In genomic region chr16:49504023-49504364, GRCh38 we compare ENCODE assay signal across 20 cellular contexts.
A peak's percentile ranks its signal among the peaks of the same experiment; 100 is the strongest.
DNase-seq lines count a peak whose midpoint lies in the region; ATAC-seq and TF ChIP-seq lines count a peak whose summit lies in the region.
"Had no signal": no experiment of that assay in that cellular context is flagged by ENCODE, and none has a peak within 500 bp of the region (broad histone marks: within the 10 kb centered on the region; RNA-seq: fewer than 3 reads in every experiment).

No MANE protein-coding gene starts in this region.

- ATAC-seq in SK-N-SH treated with all-trans-retinoic acid at 6 μM for 48 hours (no peak), GM18502 (IDR thresholded peaks at IDR 0.05; ENCODE audit: poor library complexity, unreplicated experiment) (no peak)

- H3K9me3 Mint-ChIP-seq in endothelial cell (ENCODE audit: unreplicated experiment) (no peaks in the 10 kb centered on the region), nephron (no peaks in the 10 kb centered on the region)
- H3K9me3 Mint-ChIP-seq: CD8-positive, alpha-beta memory T cell had no signal

- H3K27ac ChIP-seq in BLaER1 = no peak overlapping the region
- H3K27ac ChIP-seq: 22Rv1, C4-2B, SJCRH30 had no signal

- peaks cover 61% of the 10 kb centered on the region for H4K20me1 ChIP-seq in BLaER1

- H3K36me3 Mint-ChIP-seq in endothelial cell (ENCODE audit: low read depth, unreplicated experiment) (peaks cover 19% of the 10 kb centered on the region), nephron (ENCODE audit: low read depth) (peaks cover 17% of the 10 kb centered on the region)
- H3K36me3 Mint-ChIP-seq: CD8-positive, alpha-beta memory T cell had no signal

- TF ChIP-seq RAD21 in Ishikawa (IDR thresholded peaks at IDR 0.05; ENCODE audit: low read depth) = no peak

- H3K4me2 ChIP-seq in BLaER1 = peak overlapping the region; percentile 91

- no peaks in the 10 kb centered on the region for H3K36me3 ChIP-seq in BLaER1
- H3K36me3 ChIP-seq: SJCRH30 had no signal

- no peak for TF ChIP-seq EP300 in Ishikawa (IDR thresholded peaks at IDR 0.05; ENCODE audit: borderline replicate concordance)

- H3K27me3 Mint-ChIP-seq in endothelial cell (ENCODE audit: unreplicated experiment) (peaks cover 11% of the 10 kb centered on the region), nephron (ENCODE audit: low read depth) (peaks cover 4% of the 10 kb centered on the region)

- no peak overlapping the region for H3K4me3 ChIP-seq in BLaER1
- H3K4me3 ChIP-seq: SJCRH30 had no signal

- H3K9me3 ChIP-seq in BLaER1 = no peaks in the 10 kb centered on the region
- H3K9me3 ChIP-seq: SJCRH30 had no signal

- H3K27ac Mint-ChIP-seq in endothelial cell (ENCODE audit: unreplicated experiment) (peak overlapping the region; percentile 40), nephron (peak overlapping the region in 2 of 3 experiments; percentile 4 to 85)
- H3K27ac Mint-ChIP-seq: CD8-positive, alpha-beta memory T cell had no signal

- H3K9ac ChIP-seq in BLaER1 = no peak overlapping the region

- H3K4me1 ChIP-seq in BLaER1 = peaks cover 72% of the 10 kb centered on the region
- H3K4me1 ChIP-seq: SJCRH30 had no signal

- DNase-seq in endothelial cell (ENCODE audit: low spot score) (no peak), NCI-H2029 treated with DMSO at 0.1 percent for 48 hours (lab: John Stamatoyannopoulos, UW) (no peak), activated gamma-delta T cell treated with Interleukin-2 at 50 U/mL for 16 hours (no peak)
- DNase-seq: ACHN; Calu3; CD8-positive, alpha-beta memory T cell; DMS153; NCI-H1694; NCI-H2081 treated with DMSO at 0.1 percent for 48 hours; NCI-H2171 treated with DMSO at 0.1 percent for 48 hours; NCI-H526; OCI-M1; SJCRH30 had no signal

- H3K27me3 ChIP-seq in BLaER1 = no peaks in the 10 kb centered on the region
- H3K27me3 ChIP-seq: SJCRH30 had no signal

- TF ChIP-seq CTCF in endothelial cell (IDR thresholded peaks at IDR 0.05; ENCODE audit: unreplicated experiment) (no peak), nephron (IDR thresholded peaks at IDR 0.05; ENCODE audit: unreplicated experiment in 3 of 3) (no peak)

- H3K4me1 Mint-ChIP-seq in endothelial cell (ENCODE audit: unreplicated experiment) (peaks cover 17% of the 10 kb centered on the region), nephron (peaks cover 16% of the 10 kb centered on the region)

- H3K4me3 Mint-ChIP-seq in endothelial cell (ENCODE audit: unreplicated experiment) = peak overlapping the region; percentile 65
- H3K4me3 Mint-ChIP-seq in nephron = no peak overlapping the region
- H3K4me3 Mint-ChIP-seq: CD8-positive, alpha-beta memory T cell had no signal

TF ChIP-seq in Ishikawa, 13 proteins besides CTCF, POLR2A, EP300 and RAD21:
- TF ChIP-seq CEBPB (IDR thresholded peaks at IDR 0.05) = peak; percentile 11; the same call in 1 of the 2 replicates
- no peak for TF ChIP-seq TAF1 (IDR thresholded peaks at IDR 0.05; ENCODE audit: low read depth)
- TF ChIP-seq USF1 (IDR thresholded peaks at IDR 0.05) = no peak
- TF ChIP-seq ZBTB7A (IDR thresholded peaks at IDR 0.05; ENCODE audit: low read depth) = no peak
- TF ChIP-seq YY1 (IDR thresholded peaks at IDR 0.05; ENCODE audit: low read depth) = no peak
- no peak for TF ChIP-seq TCF12 (IDR thresholded peaks at IDR 0.05; ENCODE audit: low read depth)
- TF ChIP-seq REST (IDR thresholded peaks at IDR 0.05; ENCODE audit: low read depth) = no peak
- no peak for TF ChIP-seq FOXM1 (IDR thresholded peaks at IDR 0.05; ENCODE audit: borderline replicate concordance, low read depth)

TF ChIP-seq in SK-N-SH treated with all-trans-retinoic acid at 6 μM for 48 hours, 23 proteins besides CTCF, POLR2A, EP300 and RAD21:
- TF ChIP-seq ZFP30 (CRISPR knock-in tag; IDR thresholded peaks at IDR 0.05) = no peak
- no peak for TF ChIP-seq PATZ1 (CRISPR knock-in tag; IDR thresholded peaks at IDR 0.05; ENCODE audit: borderline replicate concordance)
- no peak for TF ChIP-seq SNAI2 (CRISPR knock-in tag; IDR thresholded peaks at IDR 0.05)
- no peak for TF ChIP-seq TCF4 (CRISPR knock-in tag; IDR thresholded peaks at IDR 0.05; ENCODE audit: borderline replicate concordance)
- TF ChIP-seq ZC3H10 (CRISPR knock-in tag; IDR thresholded peaks at IDR 0.05) = no peak
- TF ChIP-seq CREB5 (CRISPR knock-in tag; IDR thresholded peaks at IDR 0.05; ENCODE audit: low read depth) = no peak
- TF ChIP-seq ZFP3 (CRISPR knock-in tag; IDR thresholded peaks at IDR 0.05) = no peak
- no peak for TF ChIP-seq ARNTL (CRISPR knock-in tag; IDR thresholded peaks at IDR 0.05; ENCODE audit: borderline replicate concordance, low read depth)
- TF ChIP-seq TOX (CRISPR knock-in tag; IDR thresholded peaks at IDR 0.05; ENCODE audit: borderline replicate concordance) = no peak
TF ChIP-seq in SK-N-SH treated with all-trans-retinoic acid at 6 μM for 48 hours: peak in this region for 0.
